10 cellular contexts compared by ENCODE assay signal in the genomic region with DNA sequence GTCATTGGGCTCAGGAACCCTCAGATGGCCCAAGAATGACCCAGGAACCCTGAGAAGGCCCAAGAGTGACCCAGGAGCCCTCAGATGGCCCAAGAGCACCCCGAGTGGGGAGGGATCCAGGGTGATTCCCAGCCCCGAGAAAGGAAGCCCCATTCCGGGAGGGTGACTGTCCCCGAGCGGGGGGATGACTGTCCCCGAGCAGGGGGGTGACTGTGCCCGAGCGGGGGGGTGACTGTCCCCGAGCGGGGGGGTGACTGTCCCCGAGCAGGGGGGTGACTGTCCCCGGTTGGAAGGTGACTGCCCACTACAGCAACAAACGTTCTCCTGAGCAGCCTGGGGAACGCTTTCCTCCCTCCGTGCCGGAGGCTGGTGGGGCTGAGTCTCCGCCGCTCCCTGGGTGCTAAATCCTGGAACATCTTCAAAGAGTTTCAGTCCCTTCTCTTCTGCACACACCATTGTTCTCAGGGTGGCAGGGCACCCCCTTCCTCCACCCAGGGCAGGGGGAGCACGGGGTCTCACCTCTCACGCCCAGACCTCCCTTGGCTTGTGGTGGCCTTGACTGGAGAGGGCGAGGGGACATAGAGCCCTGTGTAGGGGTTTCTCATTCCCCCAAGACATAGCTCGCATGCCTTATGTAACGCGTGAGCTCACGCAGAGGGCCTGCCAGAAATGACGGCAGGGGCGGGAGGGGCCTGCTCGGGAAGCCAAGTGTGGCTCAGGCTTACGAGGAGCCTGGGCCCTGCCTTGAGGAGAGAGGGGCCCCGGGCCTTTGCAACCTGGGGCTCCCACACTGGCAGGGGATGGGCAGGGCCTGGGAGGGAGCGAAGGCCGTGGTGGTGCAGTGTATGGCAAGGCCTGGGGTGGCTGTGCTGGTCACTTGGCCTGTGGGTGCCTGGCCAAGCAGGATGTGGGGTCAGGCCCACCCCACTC. TPM values are rescaled to one million over a fixed set of nuclear protein-coding genes. Genes with fewer than 3 reads are reported as not detected.
DNase-seq lines count a peak whose midpoint lies in the region; ATAC-seq and TF ChIP-seq lines count a peak whose summit lies in the region.
"Had no signal": no experiment of that assay in that cellular context is flagged by ENCODE, and none has a peak within 500 bp of the region (broad histone marks: within the 10 kb centered on the region; RNA-seq: fewer than 3 reads in every experiment).

No MANE protein-coding gene starts in this region.

- peaks cover 13% of the 10 kb centered on the region for H3K4me1 Mint-ChIP-seq in GM23338

- H3K27me3 Mint-ChIP-seq in GM23338 (ENCODE audit: insufficient read depth, low read depth, poor library complexity): peaks cover 7% of the 10 kb centered on the region

- intact Hi-C loops in colonic mucosa (cut with DNase I): no loop called here

- H2AFZ ChIP-seq in GM23338 (no peak overlapping the region; the same call in 1 of the 2 replicates), smooth muscle cell (ENCODE audit: low read depth) (no peak overlapping the region)

- no peaks in the 10 kb centered on the region for H3K79me2 ChIP-seq in GM23338 (replicated peaks; ENCODE audit: insufficient read depth)
- H3K79me2 ChIP-seq in smooth muscle cell (ENCODE audit: low read depth): no peaks in the 10 kb centered on the region

- H3K4me1 ChIP-seq in GM23338 (ENCODE audit: insufficient read depth) (peaks cover 13% of the 10 kb centered on the region), colonic mucosa (peaks cover 8% of the 10 kb centered on the region), smooth muscle cell (ENCODE audit: low read depth) (peaks cover 33% of the 10 kb centered on the region)

- H3K27ac Mint-ChIP-seq in GM23338: no peak overlapping the region; the same call in 1 of the 2 replicates
- H3K27ac Mint-ChIP-seq: activated T-cell treated with anti-CD3 and anti-CD28 coated beads, Interleukin-2, amount 50 U/mL, for 72 hours had no signal

- peak overlapping the region; percentile 58; the same call in 2 of the 3 replicates for H3K4me3 Mint-ChIP-seq in GM23338

- no peaks in the 10 kb centered on the region for H4K20me1 ChIP-seq in GM23338 (replicated peaks; ENCODE audit: insufficient read depth)
- H4K20me1 ChIP-seq in smooth muscle cell (ENCODE audit: low read depth): no peaks in the 10 kb centered on the region

- H3K9me2 ChIP-seq in GM23338 (ENCODE audit: insufficient read depth): no peaks in the 10 kb centered on the region

- H3F3A ChIP-seq in GM23338 (replicated peaks; ENCODE audit: low read depth) (peaks cover 11% of the 10 kb centered on the region; the same call in 1 of the 2 replicates), smooth muscle cell (ENCODE audit: low read depth) (peaks cover 4% of the 10 kb centered on the region)

- H3K36me3 ChIP-seq in GM23338 (ENCODE audit: insufficient read depth) (no peaks in the 10 kb centered on the region), colonic mucosa (no peaks in the 10 kb centered on the region), smooth muscle cell (ENCODE audit: low read depth) (no peaks in the 10 kb centered on the region)

- 61% methylated on average over 25 of the region's 32 CpGs for WGBS in smooth muscle cell (ENCODE audit: low lambda C conversion rate)

- H3K4me2 ChIP-seq in GM23338: peak overlapping the region; percentile 83
- H3K4me2 ChIP-seq in smooth muscle cell: peak overlapping the region; percentile 81

- H3K27me3 ChIP-seq in GM23338 (ENCODE audit: insufficient read depth) (no peaks in the 10 kb centered on the region), colonic mucosa (no peaks in the 10 kb centered on the region), smooth muscle cell (ENCODE audit: low read depth) (no peaks in the 10 kb centered on the region)

- peak overlapping the region; percentile 97; the same call in 1 of the 2 replicates for H3K27ac ChIP-seq in GM23338 (ENCODE audit: low read depth)
- H3K27ac ChIP-seq in colonic mucosa: peak overlapping the region; percentile 89
- peak overlapping the region; percentile 98 for H3K27ac ChIP-seq in smooth muscle cell (ENCODE audit: low read depth)

- H3K9me3 Mint-ChIP-seq in GM23338: no peaks in the 10 kb centered on the region

- H3K36me3 Mint-ChIP-seq in GM23338 (ENCODE audit: low read depth): no peaks in the 10 kb centered on the region

- no peak for TF ChIP-seq CTCF in GM23338 (conservative IDR thresholded peaks at IDR 0.05; ENCODE audit: low read depth in 2 of 2)
- TF ChIP-seq CTCF in colonic mucosa (IDR thresholded peaks at IDR 0.05): no peak
- no peak for TF ChIP-seq CTCF in smooth muscle cell (IDR thresholded peaks at IDR 0.05; ENCODE audit: borderline replicate concordance, insufficient read depth, poor library complexity, severe bottlenecking)

- DNase-seq in GM23338 (ENCODE audit: low spot score) (no peak), colonic mucosa (peak; percentile 62), left lobe of liver (ENCODE audit: low spot score) (no peak), smooth muscle cell (lab: John Stamatoyannopoulos, UW; ENCODE audit: unreplicated experiment) (peak; percentile 32), OCI-M2 (lab: John Stamatoyannopoulos, UW; ENCODE audit: unreplicated experiment) (no peak), NCI-H2196 (lab: John Stamatoyannopoulos, UW; ENCODE audit: unreplicated experiment) (no peak)
- DNase-seq: activated T-cell treated with anti-CD3 and anti-CD28 coated beads, Interleukin-2, amount 50 U/mL, for 72 hours; NCI-H510A treated with DMSO at 0.1 percent for 48 hours had no signal

- H3K4me3 ChIP-seq in GM23338 (no peak overlapping the region), colonic mucosa (no peak overlapping the region), smooth muscle cell (no peak overlapping the region)

- H3K9ac ChIP-seq in colonic mucosa (ENCODE audit: low read depth in 2 of 2, low read length in 2 of 2) (peak overlapping the region; percentile 78 to 87), smooth muscle cell (ENCODE audit: low read depth) (peak overlapping the region; percentile 95)

- H3K9me3 ChIP-seq in colonic mucosa: no peaks in the 10 kb centered on the region
- no peaks in the 10 kb centered on the region for H3K9me3 ChIP-seq in smooth muscle cell (replicated peaks; ENCODE audit: low read depth)

- no peak for ATAC-seq in GM23338
- peak; percentile 13 for ATAC-seq in left lobe of liver
- no peak for ATAC-seq in HG02884 (IDR thresholded peaks at IDR 0.05; ENCODE audit: unreplicated experiment)
- ATAC-seq in HG02759 (IDR thresholded peaks at IDR 0.05; ENCODE audit: unreplicated experiment): no peak

TF ChIP-seq in GM23338, 12 proteins besides CTCF, POLR2A, EP300 and RAD21:
- no peak for TF ChIP-seq ZNF331 (CRISPR knock-in tag; IDR thresholded peaks at IDR 0.05; ENCODE audit: low read depth)
- no peak for TF ChIP-seq STAT1 (IDR thresholded peaks at IDR 0.05; ENCODE audit: unreplicated experiment)
- TF ChIP-seq POLR2AphosphoS5 (IDR thresholded peaks at IDR 0.05; ENCODE audit: low read depth): no peak
- TF ChIP-seq, protein P1, sequence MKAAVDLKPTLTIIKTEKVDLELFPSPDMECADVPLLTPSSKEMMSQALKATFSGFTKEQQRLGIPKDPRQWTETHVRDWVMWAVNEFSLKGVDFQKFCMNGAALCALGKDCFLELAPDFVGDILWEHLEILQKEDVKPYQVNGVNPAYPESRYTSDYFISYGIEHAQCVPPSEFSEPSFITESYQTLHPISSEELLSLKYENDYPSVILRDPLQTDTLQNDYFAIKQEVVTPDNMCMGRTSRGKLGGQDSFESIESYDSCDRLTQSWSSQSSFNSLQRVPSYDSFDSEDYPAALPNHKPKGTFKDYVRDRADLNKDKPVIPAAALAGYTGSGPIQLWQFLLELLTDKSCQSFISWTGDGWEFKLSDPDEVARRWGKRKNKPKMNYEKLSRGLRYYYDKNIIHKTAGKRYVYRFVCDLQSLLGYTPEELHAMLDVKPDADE (IDR thresholded peaks at IDR 0.05): no peak
- TF ChIP-seq EZH2 (IDR thresholded peaks at IDR 0.05; ENCODE audit: low read depth, unreplicated experiment): no peak
TF ChIP-seq in GM23338: peak in this region for 0.

RNA-seq across cellular contexts. Expression of a gene that starts 14.3 kb away (rescaled TPM):
- 62.8 and 66.8 TPM in 2 replicates for total RNA-seq in GM23338 (2014; rRNA removed; shearing (Covaris generic))
- polyA plus RNA-seq in GM23338 (2016; fragmentation: Nextera tagmentation; extraction: Ambion mirVana) (9.3 and 10.4 TPM in 2 replicates), smooth muscle cell (4.2 and 6.8 TPM in 2 replicates)
- total RNA-seq in colonic mucosa (10 to 100 TPM; 31.0 to 36.1 TPM), left lobe of liver (38.8 TPM), smooth muscle cell (14.4 and 19.6 TPM in 2 replicates)

RNA-seq across cellular contexts. Expression of a gene that starts 19.3 kb away (rescaled TPM):
- 54.3 and 79.1 TPM in 2 replicates for total RNA-seq in GM23338 (2014; rRNA removed; shearing (Covaris generic))
- polyA plus RNA-seq in GM23338 (2016; fragmentation: Nextera tagmentation; extraction: Ambion mirVana) (167 and 173 TPM in 2 replicates), smooth muscle cell (152 and 162 TPM in 2 replicates)
- total RNA-seq in colonic mucosa (10 to 100 TPM; 29.9 to 53.7 TPM), left lobe of liver (24.8 TPM), smooth muscle cell (33.1 and 39.8 TPM in 2 replicates)

Comparison
In these comparisons a context has a peak if more than half of its experiments do, and no peak if none do; other contexts are left out.
1. DNase-seq: peak in colonic mucosa (single experiment) and smooth muscle cell (single experiment); none in GM23338 (single experiment), left lobe of liver (single experiment), OCI-M2 (single experiment) and NCI-H2196 (single experiment).
2. Peak in every context shown above with its lines, with median percentiles within 50 percentile points of each other: H3K27ac ChIP-seq.